23 cellular contexts compared by ENCODE assay signal in genomic region chr5:2300421-2300820, GRCh38.
"Had no signal": no experiment of that assay in that cellular context is flagged by ENCODE, and none has a peak within 500 bp of the region (broad histone marks: within the 10 kb centered on the region; RNA-seq: fewer than 3 reads in every experiment).

No MANE protein-coding gene starts in this region.

- ATAC-seq: PC-3 had no signal

- H3K4me3 ChIP-seq: MG63 had no signal

- H3K9me3 ChIP-seq: MG63, SK-N-SH had no signal

- H3K36me3 ChIP-seq: MG63 had no signal

- H3K4me2 ChIP-seq: SK-N-SH had no signal

- DNase-seq: IMR-90, Karpas-422, KG1, MG63, NCI-H1092, NCI-H1105 treated with DMSO at 0.1 percent for 48 hours, NCI-H1417 treated with DMSO at 0.1 percent for 48 hours, NCI-H146, NCI-H1694 treated with DMSO at 0.1 percent for 48 hours, NCI-H1930, NCI-H2081, NCI-H2107, NCI-H226, NCI-H446, NCI-H510A, NCI-H524 treated with DMSO at 0.1 percent for 48 hours, NCI-H69, NCI-H774, PC-3, SHP77, SK-N-SH, SW 1271 had no signal

- H3K27ac ChIP-seq: RWPE1 had no signal
